9 cellular contexts compared by ENCODE assay signal in genomic region chr2:157444643-157445040, GRCh38. TPM values are rescaled to one million over a fixed set of nuclear protein-coding genes. Genes with fewer than 3 reads are reported as not detected.
DNase-seq lines count a peak whose midpoint lies in the region; ATAC-seq and TF ChIP-seq lines count a peak whose summit lies in the region.
"Had no signal": no experiment of that assay in that cellular context is flagged by ENCODE, and none has a peak within 500 bp of the region (broad histone marks: within the 10 kb centered on the region; RNA-seq: fewer than 3 reads in every experiment).

No MANE protein-coding gene starts in this region.

- H3F3A ChIP-seq in SU-DHL-6 (ENCODE audit: insufficient read depth): peaks cover 19% of the 10 kb centered on the region

- DNase-seq in neuronal stem cell (ENCODE audit: low spot score): no peak
- no peak for DNase-seq in NCI-H69 (lab: John Stamatoyannopoulos, UW)
- no peak for DNase-seq in NCI-H1930 (lab: John Stamatoyannopoulos, UW)
- DNase-seq in nucleus accumbens (lab: John Stamatoyannopoulos, UW): no peak
- DNase-seq in NCI-H748 treated with DMSO at 0.1 percent for 48 hours (lab: John Stamatoyannopoulos, UW): no peak

- H2BK120ac ChIP-seq in neuronal stem cell (ENCODE audit: low read depth, low read length): no peak overlapping the region

- H2BK15ac ChIP-seq in neuronal stem cell (ENCODE audit: low read length): no peak overlapping the region

- H3K36me3 ChIP-seq in SU-DHL-6 (ENCODE audit: low read length) (no peaks in the 10 kb centered on the region), neuronal stem cell (replicated peaks in 1 of 2; ENCODE audit: control insufficient read depth in 2 of 2, insufficient read depth in 2 of 2, low read length in 2 of 2) (no peaks in the 10 kb centered on the region)

- no peak overlapping the region for H2AK5ac ChIP-seq in neuronal stem cell (ENCODE audit: low read depth, low read length)

- H3K9ac ChIP-seq in SU-DHL-6 (ENCODE audit: low read length) (peak overlapping the region; percentile 76), neuronal stem cell (ENCODE audit: low read depth, low read length, poor library complexity) (no peak overlapping the region)

- H3K4me3 ChIP-seq in SU-DHL-6 (ENCODE audit: insufficient read depth, low read length, poor library complexity, severe bottlenecking) (peak overlapping the region; percentile 69), neuronal stem cell (ENCODE audit: low read length in 2 of 2) (no peak overlapping the region)
- H3K4me3 ChIP-seq: K562 had no signal

- no peak overlapping the region for H3K14ac ChIP-seq in neuronal stem cell (ENCODE audit: low read length)

- no peaks in the 10 kb centered on the region for H3K4me1 ChIP-seq in neuronal stem cell (ENCODE audit: control insufficient read depth in 2 of 2, insufficient read depth in 1 of 2, low read depth in 1 of 2, low read length in 2 of 2)

- peaks cover 41% of the 10 kb centered on the region for H3K79me2 ChIP-seq in SU-DHL-6 (ENCODE audit: insufficient read depth, low read length)

- no peak overlapping the region for H3K18ac ChIP-seq in neuronal stem cell (ENCODE audit: low read length)

- no peak overlapping the region for H2BK5ac ChIP-seq in neuronal stem cell (ENCODE audit: low read length)

- peak; percentile 26 for ATAC-seq in GM18505 (IDR thresholded peaks at IDR 0.05; ENCODE audit: unreplicated experiment)
- ATAC-seq in GM21526 (IDR thresholded peaks at IDR 0.05; ENCODE audit: low FRiP score, unreplicated experiment): peak; percentile 27

- no peak for TF ChIP-seq POLR2A in GM18505 (IDR thresholded peaks at IDR 0.05; ENCODE audit: borderline replicate concordance, extremely low read depth, insufficient read depth, insufficient read length)

- no peak overlapping the region for H2BK12ac ChIP-seq in neuronal stem cell (ENCODE audit: low read length)

- H3K4ac ChIP-seq in neuronal stem cell (ENCODE audit: low read length): no peak overlapping the region

- H3K9me2 ChIP-seq in SU-DHL-6 (replicated peaks; ENCODE audit: insufficient read depth, low read length): no peaks in the 10 kb centered on the region

- no peak overlapping the region for H3K23ac ChIP-seq in neuronal stem cell (ENCODE audit: low read depth, low read length, poor library complexity)

- no peak for TF ChIP-seq CTCF in SU-DHL-6 (IDR thresholded peaks at IDR 0.05; ENCODE audit: insufficient read depth, low read length, poor library complexity, severe bottlenecking)

- H3K79me1 ChIP-seq in neuronal stem cell (ENCODE audit: low read depth, low read length): no peaks in the 10 kb centered on the region

- H4K20me1 ChIP-seq in SU-DHL-6 (ENCODE audit: low read depth, low read length): no peaks in the 10 kb centered on the region

- no peak overlapping the region for H4K91ac ChIP-seq in neuronal stem cell (ENCODE audit: low read depth, low read length, poor library complexity)

- H3K4me2 ChIP-seq in SU-DHL-6 (ENCODE audit: low read depth, low read length, poor library complexity, severe bottlenecking): peak overlapping the region; percentile 97
- no peak overlapping the region for H3K4me2 ChIP-seq in neuronal stem cell (ENCODE audit: insufficient read depth, low read length, poor library complexity, severe bottlenecking)

- no peaks in the 10 kb centered on the region; the same call in 1 of the 2 replicates for H3K27me3 ChIP-seq in SU-DHL-6 (ENCODE audit: low read length)
- no peaks in the 10 kb centered on the region for H3K27me3 ChIP-seq in neuronal stem cell (ENCODE audit: control insufficient read depth in 3 of 3, insufficient read depth in 3 of 3, low read depth in 1 of 3, low read length in 3 of 3)

- peak overlapping the region; percentile 58 for H4K8ac ChIP-seq in neuronal stem cell (ENCODE audit: low read depth, low read length)

- H2AFZ ChIP-seq in SU-DHL-6 (ENCODE audit: low read depth, low read length, severe bottlenecking) (peak overlapping the region; percentile 57), neuronal stem cell (ENCODE audit: low read length) (no peak overlapping the region)

- H3K27ac ChIP-seq in SU-DHL-6 (ENCODE audit: low read depth, low read length) (peak overlapping the region; percentile 88), neuronal stem cell (replicated peaks; ENCODE audit: low read length) (no peak overlapping the region)

- no CpG with 5 or more reads among the region's 3 CpGs for WGBS in neuronal stem cell (ENCODE audit: extremely low coverage in 2 of 2, insufficient read length in 2 of 2, insufficient replicate concordance in 1 of 2), 2 donors

- H3K9me3 ChIP-seq in SU-DHL-6 (ENCODE audit: insufficient read depth, low read length): no peaks in the 10 kb centered on the region
- no peaks in the 10 kb centered on the region for H3K9me3 ChIP-seq in neuronal stem cell (replicated peaks in 1 of 2; ENCODE audit: control insufficient read depth in 2 of 2, insufficient read depth in 1 of 2, low read depth in 1 of 2, low read length in 2 of 2)

RNA-seq across cellular contexts. Expression of gene CYTIP, which starts 0.8 kb away (rescaled TPM):
- polyA plus RNA-seq in neuronal stem cell (2013, experiment 1 of 2): 0.03 TPM
- not detected for polyA plus RNA-seq in neuronal stem cell (2013, experiment 2 of 2)
